ENCODE assay signal across 8 cellular contexts in the genomic region with DNA sequence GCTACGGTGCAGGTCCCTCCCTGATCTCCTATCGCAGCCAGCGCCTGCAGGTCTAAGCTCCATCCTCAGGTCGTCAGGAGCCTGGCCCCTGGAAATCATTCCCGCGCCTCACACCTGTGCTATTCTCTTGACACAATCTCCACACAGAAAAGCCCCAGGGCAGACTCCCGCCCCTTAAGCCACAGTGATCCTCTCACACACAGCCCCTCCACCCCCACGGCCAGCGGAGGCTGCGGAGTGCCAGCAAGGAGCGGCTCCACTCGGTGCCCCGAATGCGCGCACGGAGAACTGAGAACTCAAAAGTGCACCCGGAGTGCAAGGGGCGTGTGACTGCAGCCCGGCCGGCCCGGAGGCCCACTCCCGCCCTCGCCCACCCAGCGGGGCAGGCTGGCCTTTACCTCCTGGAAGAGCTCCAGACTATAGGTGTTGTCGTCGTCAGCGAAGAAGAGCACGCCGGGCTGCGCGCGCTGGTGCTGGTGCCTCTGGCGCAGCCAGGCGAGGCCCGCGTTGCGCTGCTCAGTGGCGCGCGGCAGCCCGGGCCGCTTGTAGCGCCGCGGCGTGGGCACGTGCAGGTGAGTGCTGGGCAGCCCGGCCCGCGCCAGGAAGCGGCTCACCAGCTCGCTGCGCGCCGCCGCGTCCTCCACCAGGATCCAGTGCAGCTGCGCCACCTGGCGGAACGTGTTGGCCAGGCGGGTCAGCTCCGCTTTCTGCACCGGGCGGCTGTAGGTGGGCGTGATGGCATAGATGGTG. TPM values are rescaled to one million over a fixed set of nuclear protein-coding genes. Genes with fewer than 3 reads are reported as not detected.
DNase-seq lines count a peak whose midpoint lies in the region; ATAC-seq and TF ChIP-seq lines count a peak whose summit lies in the region.

No MANE protein-coding gene starts in this region.

- CTCF ChIA-PET in HCT116 (lab: Charles Lee): interaction anchor here (0.6 to 2.2 kb wide), 21 partner anchors 11 to 735 kb away, joined by 3 to 38 read pairs (median 4); no protein-coding TSS in a partner anchor

- peak; percentile 63 to 85 (median 78) for TF ChIP-seq CTCF in HCT116 (IDR thresholded peaks at IDR 0.05 in 2 of 3, conservative IDR thresholded peaks at IDR 0.05 in 1 of 3; ENCODE audit: borderline replicate concordance in 1 of 3, insufficient read depth in 1 of 3, low read depth in 2 of 3, low read length in 2 of 3)
- peak; percentile 76 for TF ChIP-seq CTCF in MM.1S (IDR thresholded peaks at IDR 0.05; ENCODE audit: low read length)
- peak; percentile 88 for TF ChIP-seq CTCF in parathyroid adenoma (IDR thresholded peaks at IDR 0.05)
- TF ChIP-seq CTCF in thyroid gland (IDR thresholded peaks at IDR 0.05): peak; percentile 53 to 91 (median 71)

- H3K27me3 Mint-ChIP-seq in activated naive CD8-positive, alpha-beta T cell: peaks cover 32% of the 10 kb centered on the region

- peaks cover 21% of the 10 kb centered on the region for H3K4me1 Mint-ChIP-seq in activated naive CD8-positive, alpha-beta T cell (ENCODE audit: low read depth)

- RAD21 ChIA-PET in HCT116 (lab: Charles Lee; ENCODE audit: low non-redundant PET in 1 of 2, low total read pairs in 2 of 2, uncharacterized antibody in 2 of 2, unreplicated experiment in 2 of 2): interaction anchor here (0.8 to 2.2 kb wide), 5 partner anchors 248 to 735 kb away, joined by 3 to 8 read pairs (median 5); no protein-coding TSS in a partner anchor

- no peaks in the 10 kb centered on the region for H3K36me3 Mint-ChIP-seq in activated naive CD8-positive, alpha-beta T cell

- no peaks in the 10 kb centered on the region for H4K20me1 ChIP-seq in HCT116 (ENCODE audit: insufficient read depth)
- no peaks in the 10 kb centered on the region for H4K20me1 ChIP-seq in MM.1S (ENCODE audit: insufficient read depth, low read length)

- no peaks in the 10 kb centered on the region for H3K79me2 ChIP-seq in HCT116 (ENCODE audit: insufficient read depth, low read length)
- H3K79me2 ChIP-seq in MM.1S (ENCODE audit: low read length): no peaks in the 10 kb centered on the region
- no peaks in the 10 kb centered on the region for H3K79me2 ChIP-seq in parathyroid adenoma

- ATAC-seq in HCT116 (peak; percentile 100), SK-N-SH treated with all-trans-retinoic acid at 6 μM for 48 hours (peak; percentile 97)

- TF ChIP-seq POLR2A in HCT116 (IDR thresholded peaks at IDR 0.05; ENCODE audit: borderline replicate concordance, extremely low read depth, insufficient read depth, insufficient read length) (no peak), thyroid gland (IDR thresholded peaks at IDR 0.05) (no peak)

- H3K4me3 ChIP-seq in HCT116 (replicated peaks in 1 of 2; ENCODE audit: low read depth in 1 of 2, low read length in 2 of 2) (no peak overlapping the region), MM.1S (ENCODE audit: low read length) (peak overlapping the region; percentile 74), parathyroid adenoma (ENCODE audit: low read depth, low read length) (peak overlapping the region; percentile 61), thyroid gland (replicated peaks in 1 of 3) (peak overlapping the region; percentile 21 to 43 (median 35))

- peak; percentile 90 for DNase-seq in GM03348 (ENCODE audit: low spot score)
- DNase-seq in HCT116 (ENCODE audit: low read depth, low spot score): peak; percentile 60
- DNase-seq in MM.1S: peak; percentile 84
- DNase-seq in cardiac septum (ENCODE audit: low spot score): peak; percentile 91
- peak; percentile 89 to 94 for DNase-seq in thyroid gland

- peak; percentile 77 for TF ChIP-seq RAD21 in HCT116 (IDR thresholded peaks at IDR 0.05; ENCODE audit: low read depth)

- H3K9me2 ChIP-seq in HCT116 (ENCODE audit: insufficient read depth) (no peaks in the 10 kb centered on the region), MM.1S (replicated peaks; ENCODE audit: insufficient read depth, low read length) (no peaks in the 10 kb centered on the region)

- WGBS in thyroid gland, 2 donors: 1 to 2% methylated on average over 19 to 28 of the region's 65 CpGs

- no peaks in the 10 kb centered on the region for H3F3A ChIP-seq in MM.1S (ENCODE audit: insufficient read depth, low read length)

- intact Hi-C loops in HCT116 (cut with micrococcal nuclease): loop anchor here (1.0 to 10.0 kb wide), 4 partner anchors 249 to 733 kb away; a partner anchor contains a TSS
- intact Hi-C loops in cardiac septum (cut with DNase I): loop anchor here (5.0 to 10.0 kb wide), 2 partner anchors 253 to 411 kb away; no protein-coding TSS in a partner anchor
- intact Hi-C loops in thyroid gland (cut with DNase I): no loop called here

- peak overlapping the region; percentile 53 for H3K4me2 ChIP-seq in HCT116 (ENCODE audit: low read length)
- H3K4me2 ChIP-seq in MM.1S (ENCODE audit: low read depth, low read length): peak overlapping the region; percentile 99
- peak overlapping the region; percentile 84 for H3K4me2 ChIP-seq in parathyroid adenoma (ENCODE audit: low read length)

- peak overlapping the region; percentile 88 for H3K4me3 Mint-ChIP-seq in activated naive CD8-positive, alpha-beta T cell

- no TSS peak for BruUV-seq in HCT116 (replicated peaks; lab: Mats Ljungman, UMichigan)

- peaks cover 21% of the 10 kb centered on the region; the same call in 1 of the 2 replicates for H3K27me3 ChIP-seq in HCT116 (ENCODE audit: insufficient read depth, low read length)
- no peaks in the 10 kb centered on the region for H3K27me3 ChIP-seq in MM.1S (replicated peaks; ENCODE audit: insufficient read depth, low read length)
- no peaks in the 10 kb centered on the region for H3K27me3 ChIP-seq in parathyroid adenoma (ENCODE audit: control insufficient read depth, insufficient read depth, low read length)
- no peaks in the 10 kb centered on the region for H3K27me3 ChIP-seq in thyroid gland

- peaks cover 3 to 5% of the 10 kb centered on the region in 2 experiments; a peak in 2 of 4 replicates for H3K4me1 ChIP-seq in HCT116 (ENCODE audit: control insufficient read depth in 1 of 2, insufficient read depth in 2 of 2, low read length in 2 of 2)
- no peaks in the 10 kb centered on the region for H3K4me1 ChIP-seq in MM.1S (ENCODE audit: low read length)
- no peaks in the 10 kb centered on the region for H3K4me1 ChIP-seq in parathyroid adenoma
- H3K4me1 ChIP-seq in thyroid gland: peaks cover 20 to 22% of the 10 kb centered on the region in 2 donors

- no peaks in the 10 kb centered on the region for H3K9me3 Mint-ChIP-seq in activated naive CD8-positive, alpha-beta T cell (ENCODE audit: low read depth)

- POLR2A ChIA-PET in HCT116 (lab: Charles Lee): interaction anchor here (1.0 kb wide), 1 partner anchor 735 kb away, joined by 3 read pairs; no protein-coding TSS in a partner anchor

- H3K27ac Mint-ChIP-seq in activated naive CD8-positive, alpha-beta T cell: no peak overlapping the region

- H3K9me3 ChIP-seq in HCT116 (ENCODE audit: control insufficient read depth in 1 of 2, insufficient read depth in 1 of 2, low read depth in 1 of 2, low read length in 2 of 2) (no peaks in the 10 kb centered on the region), MM.1S (replicated peaks; ENCODE audit: insufficient read depth, low read length) (no peaks in the 10 kb centered on the region), parathyroid adenoma (ENCODE audit: control insufficient read depth, low read length) (no peaks in the 10 kb centered on the region), thyroid gland (no peaks in the 10 kb centered on the region)

- peak overlapping the region; percentile 90 for H2AFZ ChIP-seq in HCT116 (ENCODE audit: low read depth, low read length, poor library complexity, severe bottlenecking)
- peak overlapping the region; percentile 96 for H2AFZ ChIP-seq in MM.1S (ENCODE audit: low read length)
- peak overlapping the region; percentile 92 for H2AFZ ChIP-seq in parathyroid adenoma

- no peak overlapping the region for H3K27ac ChIP-seq in HCT116 (ENCODE audit: low read depth, low read length)
- no peak overlapping the region for H3K27ac ChIP-seq in MM.1S (ENCODE audit: low read length)
- no peak overlapping the region for H3K27ac ChIP-seq in parathyroid adenoma
- H3K27ac ChIP-seq in thyroid gland: no peak overlapping the region

- H3K36me3 ChIP-seq in HCT116 (ENCODE audit: control insufficient read depth in 1 of 2, insufficient read depth in 2 of 2, low read length in 2 of 2): no peaks in the 10 kb centered on the region
- no peaks in the 10 kb centered on the region for H3K36me3 ChIP-seq in MM.1S (replicated peaks; ENCODE audit: insufficient read depth, low read length)
- no peaks in the 10 kb centered on the region for H3K36me3 ChIP-seq in parathyroid adenoma (ENCODE audit: control insufficient read depth, insufficient read depth, low read length)
- H3K36me3 ChIP-seq in thyroid gland: no peaks in the 10 kb centered on the region

- H3K9ac ChIP-seq in HCT116 (ENCODE audit: low read length) (no peak overlapping the region), MM.1S (ENCODE audit: low read length) (peak overlapping the region; percentile 18; the same call in 1 of the 2 replicates), parathyroid adenoma (no peak overlapping the region)

TF ChIP-seq in HCT116, 20 proteins besides CTCF, POLR2A, EP300 and RAD21 (continues in another document):
- TF ChIP-seq ZNF274 (IDR thresholded peaks at IDR 0.05; ENCODE audit: low read depth, low read length) (no peak), CEBPB (IDR thresholded peaks at IDR 0.05; ENCODE audit: low read depth) (no peak), YY1 (IDR thresholded peaks at IDR 0.05; ENCODE audit: extremely low read depth, insufficient replicate concordance, low read depth, low read length) (peak; percentile 15), EGR1 (IDR thresholded peaks at IDR 0.05; ENCODE audit: low read depth) (no peak), EZH2 (IDR thresholded peaks at IDR 0.05) (no peak), POLR2AphosphoS5 (IDR thresholded peaks at IDR 0.05; ENCODE audit: low read depth, low read length) (no peak)
- TF ChIP-seq, protein P1, sequence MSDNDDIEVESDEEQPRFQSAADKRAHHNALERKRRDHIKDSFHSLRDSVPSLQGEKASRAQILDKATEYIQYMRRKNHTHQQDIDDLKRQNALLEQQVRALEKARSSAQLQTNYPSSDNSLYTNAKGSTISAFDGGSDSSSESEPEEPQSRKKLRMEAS (IDR thresholded peaks at IDR 0.05): peak; percentile 89

TF ChIP-seq in SK-N-SH treated with all-trans-retinoic acid at 6 μM for 48 hours, 23 proteins besides CTCF, POLR2A, EP300 and RAD21 (continues in another document):
- TF ChIP-seq ZFP30 (CRISPR knock-in tag; IDR thresholded peaks at IDR 0.05): no peak
- no peak for TF ChIP-seq TCF4 (CRISPR knock-in tag; IDR thresholded peaks at IDR 0.05; ENCODE audit: borderline replicate concordance)
- TF ChIP-seq ARNTL (CRISPR knock-in tag; IDR thresholded peaks at IDR 0.05; ENCODE audit: borderline replicate concordance, low read depth): no peak
- no peak for TF ChIP-seq ZC3H10 (CRISPR knock-in tag; IDR thresholded peaks at IDR 0.05)
- TF ChIP-seq ZNF70 (CRISPR knock-in tag; IDR thresholded peaks at IDR 0.05): no peak

RNA-seq across cellular contexts. Expression of a gene that starts 1.2 kb away (rescaled TPM):
- total RNA-seq in HCT116 (2021; ENCODE audit: unreplicated experiment) (not detected), cardiac septum (not detected), thyroid gland (not detected)
- polyA plus RNA-seq in HCT116 (2012): 0.11 and 0.22 TPM in 2 replicates

Comparison
In these comparisons a context has a peak if more than half of its experiments do, and no peak if none do; other contexts are left out.
1. H3K4me3 ChIP-seq: peak in MM.1S (single experiment), parathyroid adenoma (single experiment) and thyroid gland (3 of 3); none in HCT116 (0 of 2).
2. Peak in every context shown above with its lines, with median percentiles within 50 percentile points of each other: DNase-seq, H2AFZ ChIP-seq, H3K4me2 ChIP-seq and CTCF ChIP-seq.